Comparison of ENCODE assay signal across 19 cellular contexts in genomic region chr1:19988269-19989006, GRCh38. TPM values are rescaled to one million over a fixed set of nuclear protein-coding genes. Genes with fewer than 3 reads are reported as not detected.
DNase-seq lines count a peak whose midpoint lies in the region; ATAC-seq and TF ChIP-seq lines count a peak whose summit lies in the region.
"Had no signal": no experiment of that assay in that cellular context is flagged by ENCODE, and none has a peak within 500 bp of the region (broad histone marks: within the 10 kb centered on the region; RNA-seq: fewer than 3 reads in every experiment).

No MANE protein-coding gene starts in this region.

- H3K27ac ChIP-seq in OCI-LY3 (ENCODE audit: low read length) (no peak overlapping the region), iPS-20b (ENCODE audit: low read length) (no peak overlapping the region), subcutaneous abdominal adipose tissue (ENCODE audit: low read depth, low read length) (peak overlapping the region; percentile 3)
- H3K27ac ChIP-seq: C4-2B, Peyer's patch had no signal

- no peak overlapping the region for H3K4me3 ChIP-seq in OCI-LY3 (ENCODE audit: low read length)
- peak overlapping the region; percentile 34; the same call in 1 of the 2 replicates for H3K4me3 ChIP-seq in iPS-20b (ENCODE audit: low read length)
- H3K4me3 ChIP-seq in subcutaneous abdominal adipose tissue (ENCODE audit: low read depth in 1 of 5, low read length in 5 of 5): no peak overlapping the region
- H3K4me3 ChIP-seq: Peyer's patch had no signal

- peak overlapping the region; percentile 0; the same call in 1 of the 2 replicates for H3K4me2 ChIP-seq in OCI-LY3 (ENCODE audit: low read length)

- H3K9me3 ChIP-seq in OCI-LY3 (ENCODE audit: insufficient read depth, low read length) (no peaks in the 10 kb centered on the region), iPS-20b (ENCODE audit: insufficient read depth, low read depth, low read length) (no peaks in the 10 kb centered on the region), subcutaneous abdominal adipose tissue (ENCODE audit: control insufficient read depth in 5 of 5, low read length in 5 of 5) (no peaks in the 10 kb centered on the region)
- H3K9me3 ChIP-seq: Caco-2, Peyer's patch had no signal

- no peak for DNase-seq in left cardiac atrium
- DNase-seq in Right ventricle myocardium superior: no peak
- DNase-seq in HuH-7 (ENCODE audit: low spot score): no peak
- no peak for DNase-seq in NCI-H128 (lab: John Stamatoyannopoulos, UW; ENCODE audit: unreplicated experiment)
- DNase-seq: 8988T; Caco-2; DMS53; NCI-H146; NCI-H69; NK-92 treated with Interleukin-12 subunit alpha and Interleukin-12 subunit beta, amount 100 ng/mL, for 24 hours; Peyer's patch; SHP77 had no signal

- H3K9ac ChIP-seq in OCI-LY3 (ENCODE audit: low read length): no peak overlapping the region
- H3K9ac ChIP-seq in iPS-20b (ENCODE audit: low read depth, low read length): no peak overlapping the region; the same call in 1 of the 2 replicates
- H3K9ac ChIP-seq in subcutaneous abdominal adipose tissue (ENCODE audit: low read length in 5 of 5): no peak overlapping the region

- H3K36me3 ChIP-seq in OCI-LY3 (replicated peaks; ENCODE audit: low read depth, low read length) (no peaks in the 10 kb centered on the region), iPS-20b (ENCODE audit: insufficient read depth, low read depth, low read length) (no peaks in the 10 kb centered on the region), subcutaneous abdominal adipose tissue (ENCODE audit: control insufficient read depth in 5 of 5, insufficient read depth in 5 of 5, low read length in 5 of 5) (no peaks in the 10 kb centered on the region)
- H3K36me3 ChIP-seq: Peyer's patch had no signal

- ATAC-seq in left cardiac atrium: peak; percentile 52 to 68
- no peak for ATAC-seq in Right ventricle myocardium superior (ENCODE audit: poor library complexity)
- ATAC-seq in HG02623 (IDR thresholded peaks at IDR 0.05; ENCODE audit: unreplicated experiment): no peak
- ATAC-seq: SK-N-SH treated with all-trans-retinoic acid at 6 μM for 48 hours had no signal

- no peaks in the 10 kb centered on the region for H4K20me1 ChIP-seq in OCI-LY3 (ENCODE audit: insufficient read depth, low read length)

- intact Hi-C loops in left cardiac atrium (cut with DNase I) (no loop called here), Right ventricle myocardium superior (cut with DNase I) (no loop called here)

- H3K27me3 ChIP-seq in OCI-LY3 (ENCODE audit: low read depth, low read length) (no peaks in the 10 kb centered on the region), iPS-20b (ENCODE audit: insufficient read depth, low read length) (no peaks in the 10 kb centered on the region), subcutaneous abdominal adipose tissue (ENCODE audit: control insufficient read depth in 5 of 5, insufficient read depth in 4 of 5, low read length in 5 of 5) (no peaks in the 10 kb centered on the region)
- H3K27me3 ChIP-seq: Peyer's patch had no signal

- H3K4me1 ChIP-seq in OCI-LY3 (ENCODE audit: low read length): peaks cover 16% of the 10 kb centered on the region
- peaks cover 36% of the 10 kb centered on the region; the same call in 1 of the 2 replicates for H3K4me1 ChIP-seq in iPS-20b (ENCODE audit: insufficient read depth, low read length)
- H3K4me1 ChIP-seq in subcutaneous abdominal adipose tissue (ENCODE audit: control insufficient read depth in 5 of 5, insufficient read depth in 5 of 5, low read length in 5 of 5): peaks cover 0 to 13% (median 0%) of the 10 kb centered on the region in 5 donors
- H3K4me1 ChIP-seq: Caco-2, Peyer's patch had no signal

- no peak for TF ChIP-seq CTCF in OCI-LY3 (IDR thresholded peaks at IDR 0.05; ENCODE audit: low read depth, low read length)

- no peak overlapping the region for H2AFZ ChIP-seq in OCI-LY3 (ENCODE audit: low read depth, low read length)

- no peaks in the 10 kb centered on the region for H3K79me2 ChIP-seq in OCI-LY3 (ENCODE audit: low read length)

RNA-seq across cellular contexts. Expression of gene PLA2G2A, which starts 9.0 kb away (rescaled TPM):
- total RNA-seq in left cardiac atrium (1,000 to 10,000 TPM in 1 of 2 donors, 100 to 1,000 TPM in 1; 376 to 1,124 TPM), Right ventricle myocardium superior (154 TPM)
- total RNA-seq: LHCN-M2 had no signal

Comparison
In these comparisons a context has a peak if more than half of its experiments do, and no peak if none do; other contexts are left out.
1. ATAC-seq: peak in left cardiac atrium (2 of 2); none in Right ventricle myocardium superior (single experiment) and HG02623 (single experiment).